ENCODE assay signal across 19 cellular contexts in genomic region chr14:61033024-61033423, GRCh38. TPM values are rescaled to one million over a fixed set of nuclear protein-coding genes. Genes with fewer than 3 reads are reported as not detected.
DNase-seq lines count a peak whose midpoint lies in the region; ATAC-seq and TF ChIP-seq lines count a peak whose summit lies in the region.
"Had no signal": no experiment of that assay in that cellular context is flagged by ENCODE, and none has a peak within 500 bp of the region (broad histone marks: within the 10 kb centered on the region; RNA-seq: fewer than 3 reads in every experiment).

No MANE protein-coding gene starts in this region.

- H3K27ac ChIP-seq in A673 (ENCODE audit: low read depth, low read length, poor library complexity, severe bottlenecking) (peak overlapping the region; percentile 22), SU-DHL-6 (ENCODE audit: low read depth, low read length) (peak overlapping the region; percentile 67; the same call in 1 of the 2 replicates)

- H3K27me3 Mint-ChIP-seq in HFFc6 (ENCODE audit: insufficient read depth), result no peaks in the 10 kb centered on the region
- no peaks in the 10 kb centered on the region for H3K27me3 Mint-ChIP-seq in T-cell
- peaks cover 0 to 3% (median 0%) of the 10 kb centered on the region in 3 donors for H3K27me3 Mint-ChIP-seq in CD14-positive monocyte (ENCODE audit: low read depth in 3 of 3)
- H3K27me3 Mint-ChIP-seq in T-helper 2 cell treated with Interferon-gamma antibody and Interleukin-4, amounts not matched to agents 5 μg/mL and 100 μg/mL, for 36 hours (ENCODE audit: low read depth), result no peaks in the 10 kb centered on the region

- ATAC-seq in T-cell (replicated peaks in 1 of 4), result no peak
- ATAC-seq in GM19035 (IDR thresholded peaks at IDR 0.05; ENCODE audit: unreplicated experiment), result no peak
- ATAC-seq: GM23338, HCT116 had no signal

- peak overlapping the region; percentile 3; the same call in 1 of the 2 replicates for H3K27ac Mint-ChIP-seq in HFFc6
- H3K27ac Mint-ChIP-seq in T-cell, result no peak overlapping the region
- no peak overlapping the region for H3K27ac Mint-ChIP-seq in CD14-positive monocyte
- H3K27ac Mint-ChIP-seq in T-helper 2 cell treated with Interferon-gamma antibody and Interleukin-4, amounts not matched to agents 5 μg/mL and 100 μg/mL, for 36 hours, result no peak overlapping the region
- H3K27ac Mint-ChIP-seq: GM23338 had no signal

- H3K4me3 ChIP-seq in A673 (ENCODE audit: low read depth, low read length, poor library complexity, severe bottlenecking), result no peak overlapping the region
- no peak overlapping the region for H3K4me3 ChIP-seq in SU-DHL-6 (ENCODE audit: insufficient read depth, low read length, poor library complexity, severe bottlenecking)
- H3K4me3 ChIP-seq: GM23338, MG63 had no signal

- H3K9me2 ChIP-seq in SU-DHL-6 (replicated peaks; ENCODE audit: insufficient read depth, low read length), result no peaks in the 10 kb centered on the region

- H3K36me3 ChIP-seq in A673 (ENCODE audit: insufficient read depth, low read length, poor library complexity, severe bottlenecking), result no peaks in the 10 kb centered on the region
- H3K36me3 ChIP-seq in SU-DHL-6 (ENCODE audit: low read length), result no peaks in the 10 kb centered on the region
- H3K36me3 ChIP-seq: MG63 had no signal

- intact Hi-C loops in A673 (cut with micrococcal nuclease; ENCODE audit: unreplicated experiment) (loop anchor here (5.0 kb wide), 1 partner anchor 69 kb away; no protein-coding TSS in a partner anchor), CD14-positive monocyte (cut with micrococcal nuclease) (loop anchor here in 1 of 2 donors (10.0 kb wide), 1 partner anchor 378 kb away; no protein-coding TSS in a partner anchor)

- no peak overlapping the region for H3K9ac ChIP-seq in SU-DHL-6 (ENCODE audit: low read length)

- H3K9me3 Mint-ChIP-seq in HFFc6 (no peaks in the 10 kb centered on the region), T-cell (no peaks in the 10 kb centered on the region), CD14-positive monocyte (no peaks in the 10 kb centered on the region)
- no peaks in the 10 kb centered on the region for H3K9me3 Mint-ChIP-seq in T-helper 2 cell treated with Interferon-gamma antibody and Interleukin-4, amounts not matched to agents 5 μg/mL and 100 μg/mL, for 36 hours
- H3K9me3 Mint-ChIP-seq: GM23338 had no signal

- no peak overlapping the region for H2AFZ ChIP-seq in SU-DHL-6 (ENCODE audit: low read depth, low read length, severe bottlenecking)
- H2AFZ ChIP-seq: GM23338 had no signal

- H3K27me3 ChIP-seq in A673 (replicated peaks; ENCODE audit: insufficient read depth, low read depth, low read length, poor library complexity) (no peaks in the 10 kb centered on the region), SU-DHL-6 (ENCODE audit: low read length) (no peaks in the 10 kb centered on the region)
- H3K27me3 ChIP-seq: MG63 had no signal

- no TSS peak for BruUV-seq in A673 (replicated peaks; lab: Mats Ljungman, UMichigan)

- no peaks in the 10 kb centered on the region for H3K9me3 ChIP-seq in A673 (ENCODE audit: low read depth, low read length, poor library complexity, severe bottlenecking)
- no peaks in the 10 kb centered on the region for H3K9me3 ChIP-seq in SU-DHL-6 (ENCODE audit: insufficient read depth, low read length)
- H3K9me3 ChIP-seq: MG63 had no signal

- POLR2A ChIA-PET in A673 (lab: Charles Lee; ENCODE audit: low non-redundant PET) (no interaction called here), T-cell (lab: Charles Lee) (no interaction called here)

- H3K4me3 Mint-ChIP-seq in HFFc6, result peak overlapping the region; percentile 26; the same call in 1 of the 2 replicates
- no peak overlapping the region for H3K4me3 Mint-ChIP-seq in T-cell
- H3K4me3 Mint-ChIP-seq in CD14-positive monocyte, result no peak overlapping the region
- H3K4me3 Mint-ChIP-seq in T-helper 2 cell treated with Interferon-gamma antibody and Interleukin-4, amounts not matched to agents 5 μg/mL and 100 μg/mL, for 36 hours, result no peak overlapping the region
- H3K4me3 Mint-ChIP-seq: GM23338 had no signal

- TF ChIP-seq CTCF in A673 (conservative IDR thresholded peaks at IDR 0.05; ENCODE audit: low read depth, low read length) (no peak), HFFc6 (IDR thresholded peaks at IDR 0.05) (no peak), SU-DHL-6 (IDR thresholded peaks at IDR 0.05; ENCODE audit: insufficient read depth, low read length, poor library complexity, severe bottlenecking) (no peak), CD14-positive monocyte (IDR thresholded peaks at IDR 0.05) (no peak)

- peaks cover 55% of the 10 kb centered on the region for H3K4me1 ChIP-seq in A673 (ENCODE audit: insufficient read depth, low read length, poor library complexity, severe bottlenecking)

- peaks cover under 1% of the 10 kb centered on the region; the same call in 1 of the 2 replicates for H3F3A ChIP-seq in SU-DHL-6 (ENCODE audit: insufficient read depth)

- DNase-seq in A673 (ENCODE audit: low spot score) (no peak), HFFc6 (no peak), fibroblast of the conjunctiva (ENCODE audit: low read depth) (peak; percentile 43), T-cell (no peak), CD14-positive monocyte (ENCODE audit: low spot score) (no peak)
- DNase-seq in T-helper 2 cell treated with Interferon-gamma antibody and Interleukin-4, amounts not matched to agents 5 μg/mL and 100 μg/mL, for 36 hours (ENCODE audit: low spot score), result no peak
- DNase-seq: 8988T, AML-193, COR-L47, MG63, NCI-H1092 treated with DMSO at 0.1 percent for 48 hours, NCI-H1694, NCI-H2227 treated with DMSO at 0.1 percent for 48 hours, NCI-H524, SHP77 had no signal

- H3K4me2 ChIP-seq in SU-DHL-6 (ENCODE audit: low read depth, low read length, poor library complexity, severe bottlenecking), result peak overlapping the region; percentile 40
- H3K4me2 ChIP-seq: GM23338 had no signal

- CTCF ChIA-PET in A673 (lab: Charles Lee) (no interaction called here), T-cell (lab: Charles Lee) (no interaction called here)

- no peaks in the 10 kb centered on the region for H4K20me1 ChIP-seq in SU-DHL-6 (ENCODE audit: low read depth, low read length)

- H3K4me1 Mint-ChIP-seq in HFFc6 (ENCODE audit: low read depth) (peaks cover 28% of the 10 kb centered on the region), T-cell (peaks cover 5 to 8% (median 5%) of the 10 kb centered on the region in 3 donors), CD14-positive monocyte (peaks cover 11% of the 10 kb centered on the region)
- H3K4me1 Mint-ChIP-seq in T-helper 2 cell treated with Interferon-gamma antibody and Interleukin-4, amounts not matched to agents 5 μg/mL and 100 μg/mL, for 36 hours (ENCODE audit: low read depth), result peaks cover 16% of the 10 kb centered on the region
- H3K4me1 Mint-ChIP-seq: GM23338 had no signal

- no peaks in the 10 kb centered on the region for H3K79me2 ChIP-seq in SU-DHL-6 (ENCODE audit: insufficient read depth, low read length)

- peaks cover 9% of the 10 kb centered on the region for H3K36me3 Mint-ChIP-seq in HFFc6 (ENCODE audit: low read depth)
- peaks cover 15% of the 10 kb centered on the region for H3K36me3 Mint-ChIP-seq in T-cell
- peaks cover 2 to 9% of the 10 kb centered on the region in 2 donors for H3K36me3 Mint-ChIP-seq in CD14-positive monocyte
- no peaks in the 10 kb centered on the region for H3K36me3 Mint-ChIP-seq in T-helper 2 cell treated with Interferon-gamma antibody and Interleukin-4, amounts not matched to agents 5 μg/mL and 100 μg/mL, for 36 hours (ENCODE audit: low read depth)

RNA-seq across cellular contexts. Expression of gene SLC38A6, which starts 52.0 kb away (rescaled TPM):
- total RNA-seq in A673 (2021) (25.8 and 28.0 TPM in 2 replicates), T-cell (10 to 100 TPM; 11.1 to 20.3 (median 14.2) TPM)
- total RNA-seq in HFFc6 (2021; fragmentation: NEBNext Ultra II Directional; extraction: Animal tissue kit (Norgen Biotek cat#: 25700)), result 10 to 100 TPM in 5 of 6 experiments, 1 to 10 TPM in 1; 9.7 to 13.8 (median 11.1) TPM
- 10 to 100 TPM; 14.0 to 15.9 TPM for polyA plus RNA-seq in CD14-positive monocyte

RNA-seq across cellular contexts. Expression of gene TRMT5, which starts 52.1 kb away (rescaled TPM):
- 21.9 and 26.2 TPM in 2 replicates for total RNA-seq in A673 (2021)
- total RNA-seq in HFFc6 (2021; fragmentation: NEBNext Ultra II Directional; extraction: Animal tissue kit (Norgen Biotek cat#: 25700)), result 10 to 100 TPM; 12.5 to 17.4 (median 15.3) TPM
- 1 to 10 TPM; 3.6 to 7.6 (median 5.7) TPM for total RNA-seq in T-cell
- 1 to 10 TPM; 1.9 to 2.8 TPM for polyA plus RNA-seq in CD14-positive monocyte
